ENCODE assay signal across 8 cellular contexts in the genomic region with DNA sequence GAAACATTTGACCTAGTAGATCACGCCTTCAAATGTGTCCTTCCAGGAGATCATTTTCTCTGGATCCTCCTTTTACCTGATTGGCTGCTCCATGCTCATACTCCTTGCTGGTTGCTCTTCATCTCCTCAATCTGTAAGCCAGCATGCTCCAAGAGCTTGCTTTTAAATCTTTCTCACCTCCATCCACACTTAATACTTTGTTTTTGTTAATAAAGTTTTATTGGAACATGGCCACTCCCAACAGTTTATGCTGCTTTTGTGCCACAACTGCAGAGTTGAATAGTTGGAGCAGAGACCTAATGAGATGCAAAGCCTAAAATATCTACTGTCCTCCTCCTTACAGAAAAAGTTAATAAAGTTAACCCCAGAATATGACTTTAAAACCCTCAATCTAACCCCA. TPM values are rescaled to one million over a fixed set of nuclear protein-coding genes. Genes with fewer than 3 reads are reported as not detected.
"Had no signal": no experiment of that assay in that cellular context is flagged by ENCODE, and none has a peak within 500 bp of the region (broad histone marks: within the 10 kb centered on the region; RNA-seq: fewer than 3 reads in every experiment).

No MANE protein-coding gene starts in this region.

- DNase-seq: H9, HCEC 1CT, KG1 had no signal

- H3K4me2 ChIP-seq: GM23338 had no signal

- H2AFZ ChIP-seq: GM23338 had no signal

- ATAC-seq: GM23338 had no signal

- FAIRE-seq: H1, H54, HTR-8/SVneo had no signal

- H3K4me3 ChIP-seq: GM23338 had no signal

RNA-seq across cellular contexts. Expression of gene KLHL14, which starts 60.0 kb away (rescaled TPM):
- total RNA-seq: HT-29 had no signal
